Comparison of ENCODE assay signal across 14 cellular contexts in the genomic region with DNA sequence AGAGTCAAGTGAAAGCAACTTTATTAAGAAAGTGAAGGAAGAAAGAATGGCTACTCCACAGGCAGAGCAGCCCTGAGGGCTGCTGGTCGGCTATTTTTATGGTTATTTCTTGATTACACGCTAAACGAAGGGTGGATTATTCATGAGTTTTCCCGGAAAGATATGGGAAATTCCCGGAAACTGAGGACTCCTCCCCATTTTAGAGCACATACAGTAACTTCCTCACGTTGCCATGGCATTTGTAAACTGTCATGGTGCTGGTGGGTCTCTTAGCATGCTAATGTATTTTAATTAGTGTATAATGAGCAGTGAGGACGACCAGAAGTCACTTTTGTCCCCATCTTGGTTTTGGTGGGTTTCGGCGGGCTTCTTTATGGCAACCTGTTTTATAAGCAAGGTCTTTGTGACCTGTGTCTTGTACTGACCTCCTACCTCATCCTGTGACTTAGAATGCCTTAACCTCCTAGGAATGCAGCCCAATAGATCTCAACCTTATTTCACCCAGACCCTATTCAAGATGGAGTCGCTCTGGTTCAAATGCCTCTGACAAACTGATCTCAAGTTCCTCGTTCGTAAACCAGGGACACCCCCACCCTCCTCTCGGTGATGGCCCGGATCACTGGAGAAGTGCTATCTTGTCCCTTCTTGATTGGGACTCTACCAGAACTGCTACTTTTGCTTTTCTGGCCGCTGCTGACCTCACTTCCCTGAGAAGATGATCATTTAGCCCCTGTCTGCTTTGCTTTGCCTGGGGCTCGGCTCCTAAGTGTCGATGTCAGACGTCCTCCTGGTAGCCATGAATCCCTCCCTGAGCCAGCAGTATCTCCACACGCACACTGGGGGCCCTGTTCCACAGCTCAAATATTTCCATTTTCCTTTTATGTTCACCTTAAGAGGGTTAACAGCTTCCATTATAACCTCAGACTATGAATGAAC.
"Had no signal": no experiment of that assay in that cellular context is flagged by ENCODE, and none has a peak within 500 bp of the region (broad histone marks: within the 10 kb centered on the region; RNA-seq: fewer than 3 reads in every experiment).

No MANE protein-coding gene starts in this region.

- DNase-seq: activated CD4-positive, alpha-beta T cell treated with anti-CD3 and anti-CD28 coated beads, Interleukin-2, amount 10 ng/mL, durations not matched to agents 24 days and 14 days; activated CD4-positive, CD25-positive, alpha-beta regulatory T cell; activated CD8-positive, alpha-beta memory T cell treated with anti-CD3 and anti-CD28 coated beads, Interleukin-2, amount 50 U/mL, for 48 hours; activated CD8-positive, alpha-beta T cell treated with anti-CD3 and anti-CD28 coated beads, Interleukin-2, amount 10 ng/mL, durations not matched to agents 7 days and 5 days; activated naive CD8-positive, alpha-beta T cell treated with anti-CD3 and anti-CD28 coated beads, Interleukin-2, amount 10 ng/mL, durations not matched to agents 7 days and 5 days; anterior cingulate cortex; hippocampal formation; right lobe of liver; spleen; stimulated activated naive CD8-positive, alpha-beta T cell treated with anti-CD3 and anti-CD28 coated beads, Interleukin-15, amount 100 ng/mL, for 72 hours had no signal

- H3K27ac Mint-ChIP-seq: activated CD4-positive, alpha-beta T cell treated with anti-CD3 and anti-CD28 coated beads, Interleukin-2, amount 10 ng/mL, durations not matched to agents 24 days and 14 days; activated CD8-positive, alpha-beta T cell treated with anti-CD3 and anti-CD28 coated beads, Interleukin-2, amount 10 ng/mL, durations not matched to agents 7 days and 5 days; activated naive CD8-positive, alpha-beta T cell treated with anti-CD3 and anti-CD28 coated beads, Interleukin-2, amount 10 ng/mL, durations not matched to agents 7 days and 5 days; activated T-helper 1 cell treated with anti-CD3 and anti-CD28 coated beads, Interleukin-12 subunit alpha, Interleukin-12 subunit beta, Interleukin-2, Interleukin-4 antibody, amounts not matched to agents 30 ng/mL and 10 ng/mL and 1 ng/mL, durations not matched to agents 14 hours and 24 hours and 36 hours; nephron; T-helper 1 cell treated with Interleukin-12 subunit alpha and Interleukin-12 subunit beta and Interleukin-4 antibody, amounts not matched to agents 30 μg/mL and 1 μg/mL, for 36 hours; type B pancreatic cell had no signal

- H3K9me3 Mint-ChIP-seq: activated CD4-positive, alpha-beta T cell treated with anti-CD3 and anti-CD28 coated beads, Interleukin-2, amount 10 ng/mL, durations not matched to agents 24 days and 14 days; activated naive CD8-positive, alpha-beta T cell treated with anti-CD3 and anti-CD28 coated beads, Interleukin-2, amount 10 ng/mL, durations not matched to agents 7 days and 5 days; activated T-helper 1 cell treated with anti-CD3 and anti-CD28 coated beads, Interleukin-12 subunit alpha, Interleukin-12 subunit beta, Interleukin-2, Interleukin-4 antibody, amounts not matched to agents 30 ng/mL and 10 ng/mL and 1 ng/mL, durations not matched to agents 14 hours and 24 hours and 36 hours; nephron; stimulated activated naive CD8-positive, alpha-beta T cell treated with anti-CD3 and anti-CD28 coated beads, Interleukin-15, amount 100 ng/mL, for 72 hours; T-helper 1 cell treated with Interleukin-12 subunit alpha and Interleukin-12 subunit beta and Interleukin-4 antibody, amounts not matched to agents 30 μg/mL and 1 μg/mL, for 36 hours; type B pancreatic cell had no signal

- ATAC-seq: activated CD8-positive, alpha-beta T cell treated with anti-CD3 and anti-CD28 coated beads, Interleukin-2, amount 10 ng/mL, durations not matched to agents 7 days and 5 days; right lobe of liver; stimulated activated naive CD8-positive, alpha-beta T cell treated with anti-CD3 and anti-CD28 coated beads, Interleukin-15, amount 100 ng/mL, for 72 hours had no signal

- H3K4me3 ChIP-seq: right lobe of liver, spleen had no signal

- H3K27ac ChIP-seq: right lobe of liver, spleen had no signal

- H3K4me3 Mint-ChIP-seq: activated CD4-positive, alpha-beta T cell treated with anti-CD3 and anti-CD28 coated beads, Interleukin-2, amount 10 ng/mL, durations not matched to agents 24 days and 14 days; activated CD8-positive, alpha-beta T cell treated with anti-CD3 and anti-CD28 coated beads, Interleukin-2, amount 10 ng/mL, durations not matched to agents 7 days and 5 days; activated naive CD8-positive, alpha-beta T cell treated with anti-CD3 and anti-CD28 coated beads, Interleukin-2, amount 10 ng/mL, durations not matched to agents 7 days and 5 days; activated T-helper 1 cell treated with anti-CD3 and anti-CD28 coated beads, Interleukin-12 subunit alpha, Interleukin-12 subunit beta, Interleukin-2, Interleukin-4 antibody, amounts not matched to agents 30 ng/mL and 10 ng/mL and 1 ng/mL, durations not matched to agents 14 hours and 24 hours and 36 hours; nephron; stimulated activated naive CD8-positive, alpha-beta T cell treated with anti-CD3 and anti-CD28 coated beads, Interleukin-15, amount 100 ng/mL, for 72 hours; T-helper 1 cell treated with Interleukin-12 subunit alpha and Interleukin-12 subunit beta and Interleukin-4 antibody, amounts not matched to agents 30 μg/mL and 1 μg/mL, for 36 hours; type B pancreatic cell had no signal

- H3K9me3 ChIP-seq: right lobe of liver, spleen had no signal

- H3K27me3 Mint-ChIP-seq: activated CD4-positive, alpha-beta T cell treated with anti-CD3 and anti-CD28 coated beads, Interleukin-2, amount 10 ng/mL, durations not matched to agents 24 days and 14 days; activated naive CD8-positive, alpha-beta T cell treated with anti-CD3 and anti-CD28 coated beads, Interleukin-2, amount 10 ng/mL, durations not matched to agents 7 days and 5 days; stimulated activated naive CD8-positive, alpha-beta T cell treated with anti-CD3 and anti-CD28 coated beads, Interleukin-15, amount 100 ng/mL, for 72 hours; type B pancreatic cell had no signal

- H3K36me3 ChIP-seq: right lobe of liver had no signal

- H3K27me3 ChIP-seq: right lobe of liver, spleen had no signal

- H3K4me1 Mint-ChIP-seq: nephron had no signal

- H3K4me1 ChIP-seq: right lobe of liver had no signal
